Comparison of ENCODE assay signal across 1 cellular context in genomic region chr5:360277-361027, GRCh38.
TF ChIP-seq lines count a peak whose summit lies in the region.

No MANE protein-coding gene starts in this region.

TF ChIP-seq in HepG2, 621 proteins besides CTCF, POLR2A, EP300 and RAD21:
- TF ChIP-seq ZNF550 (CRISPR knock-in tag; IDR thresholded peaks at IDR 0.05; ENCODE audit: borderline replicate concordance) (no peak), ZNF468 (CRISPR knock-in tag; IDR thresholded peaks at IDR 0.05) (no peak), HMG20B (CRISPR knock-in tag; conservative IDR thresholded peaks at IDR 0.05) (no peak), ZEB1 (IDR thresholded peaks at IDR 0.05; ENCODE audit: insufficient replicate concordance, low read depth) (no peak), KAT2B (IDR thresholded peaks at IDR 0.05; ENCODE audit: borderline replicate concordance, low read depth, low read length) (no peak), PAF1 (CRISPR knock-in tag; IDR thresholded peaks at IDR 0.05) (no peak), ZNF414 (CRISPR knock-in tag; IDR thresholded peaks at IDR 0.05) (no peak), MED13 (CRISPR knock-in tag; IDR thresholded peaks at IDR 0.05) (no peak), ESRRA (CRISPR knock-in tag; IDR thresholded peaks at IDR 0.05; ENCODE audit: low read depth) (no peak), KLF9 (CRISPR knock-in tag; IDR thresholded peaks at IDR 0.05; ENCODE audit: low read depth) (no peak)
- TF ChIP-seq, protein P1, sequence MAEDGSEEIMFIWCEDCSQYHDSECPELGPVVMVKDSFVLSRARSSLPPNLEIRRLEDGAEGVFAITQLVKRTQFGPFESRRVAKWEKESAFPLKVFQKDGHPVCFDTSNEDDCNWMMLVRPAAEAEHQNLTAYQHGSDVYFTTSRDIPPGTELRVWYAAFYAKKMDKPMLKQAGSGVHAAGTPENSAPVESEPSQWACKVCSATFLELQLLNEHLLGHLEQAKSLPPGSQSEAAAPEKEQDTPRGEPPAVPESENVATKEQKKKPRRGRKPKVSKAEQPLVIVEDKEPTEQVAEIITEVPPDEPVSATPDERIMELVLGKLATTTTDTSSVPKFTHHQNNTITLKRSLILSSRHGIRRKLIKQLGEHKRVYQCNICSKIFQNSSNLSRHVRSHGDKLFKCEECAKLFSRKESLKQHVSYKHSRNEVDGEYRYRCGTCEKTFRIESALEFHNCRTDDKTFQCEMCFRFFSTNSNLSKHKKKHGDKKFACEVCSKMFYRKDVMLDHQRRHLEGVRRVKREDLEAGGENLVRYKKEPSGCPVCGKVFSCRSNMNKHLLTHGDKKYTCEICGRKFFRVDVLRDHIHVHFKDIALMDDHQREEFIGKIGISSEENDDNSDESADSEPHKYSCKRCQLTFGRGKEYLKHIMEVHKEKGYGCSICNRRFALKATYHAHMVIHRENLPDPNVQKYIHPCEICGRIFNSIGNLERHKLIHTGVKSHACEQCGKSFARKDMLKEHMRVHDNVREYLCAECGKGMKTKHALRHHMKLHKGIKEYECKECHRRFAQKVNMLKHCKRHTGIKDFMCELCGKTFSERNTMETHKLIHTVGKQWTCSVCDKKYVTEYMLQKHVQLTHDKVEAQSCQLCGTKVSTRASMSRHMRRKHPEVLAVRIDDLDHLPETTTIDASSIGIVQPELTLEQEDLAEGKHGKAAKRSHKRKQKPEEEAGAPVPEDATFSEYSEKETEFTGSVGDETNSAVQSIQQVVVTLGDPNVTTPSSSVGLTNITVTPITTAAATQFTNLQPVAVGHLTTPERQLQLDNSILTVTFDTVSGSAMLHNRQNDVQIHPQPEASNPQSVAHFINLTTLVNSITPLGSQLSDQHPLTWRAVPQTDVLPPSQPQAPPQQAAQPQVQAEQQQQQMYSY (CRISPR knock-in tag; IDR thresholded peaks at IDR 0.05) = no peak
